10 cellular contexts compared by ENCODE assay signal in the genomic region with DNA sequence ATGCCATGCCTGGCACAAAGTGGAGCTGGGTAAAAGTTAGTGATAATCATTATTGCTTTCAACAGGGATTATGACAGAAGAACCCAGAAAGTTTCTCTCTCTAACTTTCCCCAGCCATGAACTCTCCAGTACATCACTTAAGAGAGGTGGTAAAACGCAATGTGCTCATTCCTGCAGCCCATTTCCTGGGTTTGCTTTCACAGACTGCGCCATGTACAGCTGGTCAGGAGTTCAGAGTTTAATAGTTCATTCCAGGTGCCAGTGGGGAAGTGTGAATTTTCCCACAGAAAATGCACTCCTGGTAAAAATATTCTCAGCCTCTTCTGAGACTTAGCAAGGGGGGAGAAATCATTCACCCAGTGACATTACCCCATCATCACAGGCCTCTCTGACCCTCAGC. TPM values are rescaled to one million over a fixed set of nuclear protein-coding genes. Genes with fewer than 3 reads are reported as not detected.
A peak's percentile ranks its signal among the peaks of the same experiment; 100 is the strongest.
DNase-seq lines count a peak whose midpoint lies in the region; ATAC-seq and TF ChIP-seq lines count a peak whose summit lies in the region.
"Had no signal": no experiment of that assay in that cellular context is flagged by ENCODE, and none has a peak within 500 bp of the region (broad histone marks: within the 10 kb centered on the region; RNA-seq: fewer than 3 reads in every experiment).

No MANE protein-coding gene starts in this region.

- no peaks in the 10 kb centered on the region for H3K9me3 Mint-ChIP-seq in activated CD4-positive, alpha-beta T cell treated with anti-CD3 and anti-CD28 coated beads, Interleukin-2, amount 10 ng/mL, durations not matched to agents 7 days and 5 days
- H3K9me3 Mint-ChIP-seq in stimulated activated effector memory CD8-positive, alpha-beta T cell treated with anti-CD3 and anti-CD28 coated beads, Interleukin-12 subunit alpha, Interleukin-12 subunit beta, amount 100 ng/mL, for 72 hours: no peaks in the 10 kb centered on the region
- H3K9me3 Mint-ChIP-seq in nephron progenitor cell: no peaks in the 10 kb centered on the region

- peak overlapping the region; percentile 84 for H3K27ac Mint-ChIP-seq in activated CD4-positive, alpha-beta T cell treated with anti-CD3 and anti-CD28 coated beads, Interleukin-2, amount 10 ng/mL, durations not matched to agents 7 days and 5 days
- peak overlapping the region; percentile 57 for H3K27ac Mint-ChIP-seq in stimulated activated effector memory CD8-positive, alpha-beta T cell treated with anti-CD3 and anti-CD28 coated beads, Interleukin-12 subunit alpha, Interleukin-12 subunit beta, amount 100 ng/mL, for 72 hours
- no peak overlapping the region for H3K27ac Mint-ChIP-seq in nephron progenitor cell

- H3K27me3 ChIP-seq in effector memory CD4-positive, alpha-beta T cell (replicated peaks; ENCODE audit: control insufficient read depth, insufficient read depth, low read length, poor library complexity, severe bottlenecking): no peaks in the 10 kb centered on the region
- H3K27me3 ChIP-seq: cardiac muscle cell had no signal

- no peaks in the 10 kb centered on the region for H3K9me3 ChIP-seq in KOPT-K1 (ENCODE audit: insufficient read depth, low read length, poor library complexity, severe bottlenecking)
- H3K9me3 ChIP-seq in effector memory CD4-positive, alpha-beta T cell (ENCODE audit: control insufficient read depth, low read length): no peaks in the 10 kb centered on the region
- H3K9me3 ChIP-seq: A549 had no signal

- POLR2A ChIA-PET in activated CD4-positive, alpha-beta T cell treated with anti-CD3 and anti-CD28 coated beads, Interleukin-2, amount 10 ng/mL, durations not matched to agents 7 days and 5 days (lab: Charles Lee): no interaction called here

- H3K27me3 Mint-ChIP-seq in activated CD4-positive, alpha-beta T cell treated with anti-CD3 and anti-CD28 coated beads, Interleukin-2, amount 10 ng/mL, durations not matched to agents 7 days and 5 days: no peaks in the 10 kb centered on the region
- H3K27me3 Mint-ChIP-seq in nephron progenitor cell (ENCODE audit: low read depth, poor library complexity): no peaks in the 10 kb centered on the region

- peaks cover 27% of the 10 kb centered on the region for H3K36me3 ChIP-seq in KOPT-K1 (ENCODE audit: insufficient read depth, low read length)
- H3K36me3 ChIP-seq in effector memory CD4-positive, alpha-beta T cell (ENCODE audit: control insufficient read depth, insufficient read depth, low read length): peaks cover 12% of the 10 kb centered on the region

- H3K4me3 ChIP-seq in effector memory CD4-positive, alpha-beta T cell (ENCODE audit: insufficient read depth, low read depth, low read length, poor library complexity, severe bottlenecking): no peak overlapping the region
- H3K4me3 ChIP-seq: A549, cardiac muscle cell had no signal

- H3K4me1 Mint-ChIP-seq in activated CD4-positive, alpha-beta T cell treated with anti-CD3 and anti-CD28 coated beads, Interleukin-2, amount 10 ng/mL, durations not matched to agents 7 days and 5 days: peaks cover 89% of the 10 kb centered on the region
- peaks cover 87% of the 10 kb centered on the region for H3K4me1 Mint-ChIP-seq in stimulated activated effector memory CD8-positive, alpha-beta T cell treated with anti-CD3 and anti-CD28 coated beads, Interleukin-12 subunit alpha, Interleukin-12 subunit beta, amount 100 ng/mL, for 72 hours
- peaks cover 18% of the 10 kb centered on the region for H3K4me1 Mint-ChIP-seq in nephron progenitor cell

- H3K27ac ChIP-seq in KOPT-K1 (ENCODE audit: low read depth, low read length, poor library complexity, severe bottlenecking): peak overlapping the region; percentile 99
- peak overlapping the region; percentile 80 for H3K27ac ChIP-seq in effector memory CD4-positive, alpha-beta T cell (ENCODE audit: insufficient read depth, low read length, poor library complexity, severe bottlenecking)
- H3K27ac ChIP-seq: A549, cardiac muscle cell had no signal

- H3K4me1 ChIP-seq in effector memory CD4-positive, alpha-beta T cell (ENCODE audit: control insufficient read depth, insufficient read depth, low read length, poor library complexity, severe bottlenecking): peaks cover 73% of the 10 kb centered on the region

- DNase-seq in activated CD4-positive, alpha-beta T cell treated with anti-CD3 and anti-CD28 coated beads, Interleukin-2, amount 10 ng/mL, durations not matched to agents 7 days and 5 days: no peak
- DNase-seq in activated CD4-positive, alpha-beta T cell treated with anti-CD3 and anti-CD28 coated beads, Interleukin-2, amount 50 U/mL, for 1 hour: no peak
- no peak for DNase-seq in effector memory CD4-positive, alpha-beta T cell
- DNase-seq in stimulated activated effector memory CD8-positive, alpha-beta T cell treated with anti-CD3 and anti-CD28 coated beads, Interleukin-12 subunit alpha, Interleukin-12 subunit beta, amount 100 ng/mL, for 72 hours (ENCODE audit: low spot score in 2 of 2): no peak
- no peak for DNase-seq in hepatic stellate cell (ENCODE audit: low spot score)
- no peak for DNase-seq in nephron progenitor cell

- H3K4me3 Mint-ChIP-seq in activated CD4-positive, alpha-beta T cell treated with anti-CD3 and anti-CD28 coated beads, Interleukin-2, amount 10 ng/mL, durations not matched to agents 7 days and 5 days: peak overlapping the region; percentile 40
- peak overlapping the region; percentile 58 for H3K4me3 Mint-ChIP-seq in stimulated activated effector memory CD8-positive, alpha-beta T cell treated with anti-CD3 and anti-CD28 coated beads, Interleukin-12 subunit alpha, Interleukin-12 subunit beta, amount 100 ng/mL, for 72 hours
- H3K4me3 Mint-ChIP-seq in nephron progenitor cell: no peak overlapping the region

- ATAC-seq in stimulated activated effector memory CD8-positive, alpha-beta T cell treated with anti-CD3 and anti-CD28 coated beads, Interleukin-12 subunit alpha, Interleukin-12 subunit beta, amount 100 ng/mL, for 72 hours: peak; percentile 14
- no peak for ATAC-seq in GM18517 (IDR thresholded peaks at IDR 0.05; ENCODE audit: unreplicated experiment)
- ATAC-seq: A549 had no signal

- TF ChIP-seq CTCF in nephron progenitor cell (IDR thresholded peaks at IDR 0.05): no peak

- peaks cover 56% of the 10 kb centered on the region for H3K36me3 Mint-ChIP-seq in activated CD4-positive, alpha-beta T cell treated with anti-CD3 and anti-CD28 coated beads, Interleukin-2, amount 10 ng/mL, durations not matched to agents 7 days and 5 days (ENCODE audit: low read depth)
- peaks cover 70% of the 10 kb centered on the region for H3K36me3 Mint-ChIP-seq in stimulated activated effector memory CD8-positive, alpha-beta T cell treated with anti-CD3 and anti-CD28 coated beads, Interleukin-12 subunit alpha, Interleukin-12 subunit beta, amount 100 ng/mL, for 72 hours
- H3K36me3 Mint-ChIP-seq in nephron progenitor cell (ENCODE audit: low read depth): peaks cover 15% of the 10 kb centered on the region

- CTCF ChIA-PET in activated CD4-positive, alpha-beta T cell treated with anti-CD3 and anti-CD28 coated beads, Interleukin-2, amount 10 ng/mL, durations not matched to agents 7 days and 5 days (lab: Charles Lee): interaction anchor here (1.0 to 1.8 kb wide), 4 partner anchors 9 to 178 kb away, joined by 3 to 6 read pairs (median 3); no protein-coding TSS in a partner anchor

RNA-seq across cellular contexts. Expression of a gene that starts 35.5 kb away (rescaled TPM):
- total RNA-seq in activated CD4-positive, alpha-beta T cell treated with anti-CD3 and anti-CD28 coated beads, Interleukin-2, amount 10 ng/mL, durations not matched to agents 7 days and 5 days: 100 to 1,000 TPM; 118 to 127 TPM
